10 cellular contexts compared by ENCODE assay signal in genomic region chr9:36798350-36799065, GRCh38.
DNase-seq lines count a peak whose midpoint lies in the region; ATAC-seq and TF ChIP-seq lines count a peak whose summit lies in the region.
"Had no signal": no experiment of that assay in that cellular context is flagged by ENCODE, and none has a peak within 500 bp of the region (broad histone marks: within the 10 kb centered on the region; RNA-seq: fewer than 3 reads in every experiment).

No MANE protein-coding gene starts in this region.

- CTCF ChIA-PET in mammary epithelial cell (lab: Charles Lee; ENCODE audit: low non-redundant PET): no interaction called here

- H3K27ac Mint-ChIP-seq in stimulated activated memory B cell treated with anti-CD40 and anti-IgM and Interleukin-4, amounts not matched to agents 10 μg/mL and 1 μg/mL and 100 μg/mL, for 72 hours: no peak overlapping the region

- no peaks in the 10 kb centered on the region for H3K4me1 Mint-ChIP-seq in stimulated activated memory B cell treated with anti-CD40 and anti-IgM and Interleukin-4, amounts not matched to agents 10 μg/mL and 1 μg/mL and 100 μg/mL, for 72 hours

- peak; percentile 31 for DNase-seq in NCI-H2227 (lab: John Stamatoyannopoulos, UW; ENCODE audit: unreplicated experiment)
- no peak for DNase-seq in NCI-H2227 treated with DMSO at 0.1 percent for 48 hours (lab: John Stamatoyannopoulos, UW)
- DNase-seq in NCI-H146 treated with DMSO at 0.1 percent for 48 hours (lab: John Stamatoyannopoulos, UW; ENCODE audit: unreplicated experiment): peak; percentile 78
- no peak for DNase-seq in mammary epithelial cell
- no peak for DNase-seq in esophagus muscularis mucosa (ENCODE audit: extremely low spot score)

- peaks cover 2% of the 10 kb centered on the region for H3K9me3 ChIP-seq in mammary epithelial cell (replicated peaks; ENCODE audit: insufficient read depth, low read length)
- peaks cover 0 to 10% (median 5%) of the 10 kb centered on the region in 4 donors for H3K9me3 ChIP-seq in esophagus muscularis mucosa

- no peak overlapping the region for H3K4me3 Mint-ChIP-seq in stimulated activated memory B cell treated with anti-CD40 and anti-IgM and Interleukin-4, amounts not matched to agents 10 μg/mL and 1 μg/mL and 100 μg/mL, for 72 hours

- BruUV-seq in mammary epithelial cell (replicated peaks; lab: Mats Ljungman, UMichigan): no TSS peak

- TF ChIP-seq POLR2A in esophagus muscularis mucosa (IDR thresholded peaks at IDR 0.05; ENCODE audit: low read depth): no peak

- no peak overlapping the region for H3K27ac ChIP-seq in mammary epithelial cell (ENCODE audit: insufficient read depth, low read depth, low read length)
- H3K27ac ChIP-seq in esophagus muscularis mucosa (replicated peaks in 1 of 4): no peak overlapping the region
- H3K27ac ChIP-seq: ascending aorta, parathyroid adenoma had no signal

- H3K4me3 ChIP-seq in mammary epithelial cell (replicated peaks in 1 of 3; ENCODE audit: insufficient read depth in 1 of 3, low read depth in 2 of 3, low read length in 3 of 3) (no peak overlapping the region), esophagus muscularis mucosa (no peak overlapping the region)
- H3K4me3 ChIP-seq: ascending aorta had no signal

- WGBS in mammary epithelial cell (ENCODE audit: low coverage, missing lambda C conversion rate): 86% methylated on average over 5 of the region's 6 CpGs
- 63% methylated on average over 6 of the region's 6 CpGs for WGBS in esophagus muscularis mucosa

- intact Hi-C loops in mammary epithelial cell (cut with micrococcal nuclease): no loop called here
- intact Hi-C loops in esophagus muscularis mucosa (cut with DNase I): no loop called here

- in situ Hi-C loops in mammary epithelial cell (cut with MboI; ENCODE audit: low sequenced_read_pairs in 2 of 2): loop anchor here in 1 of 2 donors (25.0 kb wide), 1 partner anchor 614 kb away; the partner anchor contains the start of gene GRHPR

- H3K27me3 ChIP-seq in mammary epithelial cell (ENCODE audit: insufficient read depth, low read length) (peaks cover 4% of the 10 kb centered on the region), esophagus muscularis mucosa (peaks cover 0 to 37% (median 0%) of the 10 kb centered on the region in 4 donors)
- H3K27me3 ChIP-seq: ascending aorta had no signal

- H3K27me3 Mint-ChIP-seq in stimulated activated memory B cell treated with anti-CD40 and anti-IgM and Interleukin-4, amounts not matched to agents 10 μg/mL and 1 μg/mL and 100 μg/mL, for 72 hours: peaks cover 24% of the 10 kb centered on the region

- dilution Hi-C loops in mammary epithelial cell (cut with HindIII; ENCODE audit: low sequenced_read_pairs): no loop called here

- H3K79me2 ChIP-seq in mammary epithelial cell (ENCODE audit: insufficient read depth, low read length): no peaks in the 10 kb centered on the region
- H3K79me2 ChIP-seq: parathyroid adenoma had no signal

- H3K4me1 ChIP-seq in mammary epithelial cell (ENCODE audit: insufficient read depth, low read length) (no peaks in the 10 kb centered on the region), esophagus muscularis mucosa (no peaks in the 10 kb centered on the region)
- H3K4me1 ChIP-seq: ascending aorta, parathyroid adenoma had no signal

- no peak overlapping the region for H2AFZ ChIP-seq in mammary epithelial cell (ENCODE audit: low read depth, low read length)
- H2AFZ ChIP-seq: parathyroid adenoma had no signal

- peak; percentile 5 to 23 for TF ChIP-seq CTCF in mammary epithelial cell (conservative IDR thresholded peaks at IDR 0.05 in 1 of 2, IDR thresholded peaks at IDR 0.05 in 1 of 2; ENCODE audit: extremely low read depth in 1 of 2, insufficient read depth in 1 of 2, low read depth in 1 of 2, low read length in 2 of 2)
- TF ChIP-seq CTCF in esophagus muscularis mucosa (IDR thresholded peaks at IDR 0.05): no peak

- H3K9ac ChIP-seq in mammary epithelial cell (ENCODE audit: insufficient read depth, low read length): no peak overlapping the region
- H3K9ac ChIP-seq: parathyroid adenoma had no signal

- H3K4me2 ChIP-seq in mammary epithelial cell (ENCODE audit: insufficient read depth, low read depth, low read length): no peak overlapping the region

- no peaks in the 10 kb centered on the region for H3K36me3 Mint-ChIP-seq in stimulated activated memory B cell treated with anti-CD40 and anti-IgM and Interleukin-4, amounts not matched to agents 10 μg/mL and 1 μg/mL and 100 μg/mL, for 72 hours

- H3K9me3 Mint-ChIP-seq in stimulated activated memory B cell treated with anti-CD40 and anti-IgM and Interleukin-4, amounts not matched to agents 10 μg/mL and 1 μg/mL and 100 μg/mL, for 72 hours: peaks cover 2% of the 10 kb centered on the region

- H3K36me3 ChIP-seq in mammary epithelial cell (ENCODE audit: insufficient read depth, low read length) (no peaks in the 10 kb centered on the region), esophagus muscularis mucosa (no peaks in the 10 kb centered on the region)
- H3K36me3 ChIP-seq: ascending aorta had no signal

- ATAC-seq in stimulated activated memory B cell treated with anti-CD40 and anti-IgM and Interleukin-4, amounts not matched to agents 10 μg/mL and 1 μg/mL and 100 μg/mL, for 72 hours: peak; percentile 54
- ATAC-seq in HG02973 (IDR thresholded peaks at IDR 0.05; ENCODE audit: unreplicated experiment): no peak
- no peak for ATAC-seq in GM18520 (IDR thresholded peaks at IDR 0.05; ENCODE audit: unreplicated experiment)

- no peaks in the 10 kb centered on the region for H4K20me1 ChIP-seq in mammary epithelial cell (ENCODE audit: insufficient read depth, low read length)

- TF ChIP-seq EP300 in esophagus muscularis mucosa (IDR thresholded peaks at IDR 0.05): no peak

Comparison
In these comparisons a context has a peak if more than half of its experiments do, and no peak if none do; other contexts are left out.
1. DNase-seq: peak in NCI-H2227 (single experiment) and NCI-H146 treated with DMSO at 0.1 percent for 48 hours (single experiment); none in NCI-H2227 treated with DMSO at 0.1 percent for 48 hours (single experiment), mammary epithelial cell (single experiment) and esophagus muscularis mucosa (single experiment).
2. CTCF ChIP-seq: peak in mammary epithelial cell (2 of 2); none in esophagus muscularis mucosa (0 of 3).